In the genomic region with DNA sequence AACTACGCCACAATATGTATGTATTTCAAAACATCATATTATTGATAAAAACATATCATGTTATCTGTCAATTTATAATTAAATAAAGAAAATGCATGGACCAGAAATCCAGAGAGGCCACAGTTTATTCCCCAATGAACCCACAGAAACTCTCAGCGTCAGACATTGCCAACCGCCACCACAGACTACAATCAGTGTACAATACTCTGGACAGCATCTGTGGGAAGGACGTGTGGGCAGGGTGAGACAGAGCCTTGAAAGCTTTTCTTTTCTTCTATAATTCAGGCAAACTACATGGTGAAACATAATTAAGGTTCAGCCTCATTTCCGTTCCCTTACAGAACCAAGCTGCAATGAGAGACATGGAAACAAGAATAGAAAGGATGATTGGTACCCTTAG, we compare ENCODE assay signal across 6 cellular contexts.
"Had no signal": no experiment of that assay in that cellular context is flagged by ENCODE, and none has a peak within 500 bp of the region (broad histone marks: within the 10 kb centered on the region; RNA-seq: fewer than 3 reads in every experiment).

No MANE protein-coding gene starts in this region.

- H3K27ac ChIP-seq: HL-60 had no signal

- DNase-seq: H9, HCEC 1CT, IMR-90 had no signal

- H3K4me3 Mint-ChIP-seq: GM23338, H9 had no signal

- H3K4me3 ChIP-seq: GM23338, K562 had no signal

- H3K27ac Mint-ChIP-seq: GM23338, H9 had no signal

- H3K4me1 Mint-ChIP-seq: GM23338, H9 had no signal
